11 cellular contexts compared by ENCODE assay signal in genomic region chr15:71226536-71227455, GRCh38.
"Had no signal": no experiment of that assay in that cellular context is flagged by ENCODE, and none has a peak within 500 bp of the region (broad histone marks: within the 10 kb centered on the region; RNA-seq: fewer than 3 reads in every experiment).

No MANE protein-coding gene starts in this region.

- H3K36me3 Mint-ChIP-seq: activated CD4-positive, alpha-beta memory T cell treated with anti-CD3 and anti-CD28 coated beads for 36 hours; naive thymus-derived CD8-positive, alpha-beta T cell had no signal

- H3K4me3 Mint-ChIP-seq: activated CD4-positive, alpha-beta memory T cell treated with anti-CD3 and anti-CD28 coated beads for 36 hours; activated naive CD4-positive, alpha-beta T cell treated with anti-CD3 and anti-CD28 coated beads for 36 hours; naive thymus-derived CD8-positive, alpha-beta T cell had no signal

- H3K27ac Mint-ChIP-seq: activated CD4-positive, alpha-beta memory T cell treated with anti-CD3 and anti-CD28 coated beads for 36 hours; naive thymus-derived CD8-positive, alpha-beta T cell had no signal

- H3K9me3 Mint-ChIP-seq: activated CD4-positive, alpha-beta memory T cell treated with anti-CD3 and anti-CD28 coated beads for 36 hours; activated naive CD4-positive, alpha-beta T cell treated with anti-CD3 and anti-CD28 coated beads for 36 hours had no signal

- DNase-seq: activated CD4-positive, alpha-beta memory T cell treated with anti-CD3 and anti-CD28 coated beads for 36 hours; activated naive CD4-positive, alpha-beta T cell treated with anti-CD3 and anti-CD28 coated beads for 36 hours; dorsolateral prefrontal cortex; hippocampal formation; kidney glomerular epithelial cell; mucosa of descending colon; naive thymus-derived CD8-positive, alpha-beta T cell; stimulated activated CD4-positive, alpha-beta T cell treated with anti-CD3 and anti-CD28 coated beads, Interleukin-2, amount 100 ng/mL, for 48 hours; stimulated activated naive CD8-positive, alpha-beta T cell treated with anti-CD3 and anti-CD28 coated beads, Interleukin-15, Interleukin-2, amounts not matched to agents 100 U/mL and 50 U/mL, for 24 hours had no signal

- H3K4me3 ChIP-seq: dorsolateral prefrontal cortex, lung, mucosa of descending colon, suprapubic skin had no signal

- H3K36me3 ChIP-seq: suprapubic skin had no signal

- H3K4me1 Mint-ChIP-seq: naive thymus-derived CD8-positive, alpha-beta T cell had no signal

- H3K9me3 ChIP-seq: mucosa of descending colon, suprapubic skin had no signal

- H3K27me3 ChIP-seq: suprapubic skin had no signal

- ATAC-seq: mucosa of descending colon; naive thymus-derived CD8-positive, alpha-beta T cell; stimulated activated naive CD8-positive, alpha-beta T cell treated with anti-CD3 and anti-CD28 coated beads, Interleukin-15, Interleukin-2, amounts not matched to agents 100 U/mL and 50 U/mL, for 24 hours had no signal

- H3K27ac ChIP-seq: dorsolateral prefrontal cortex, suprapubic skin had no signal
